ENCODE assay signal across 10 cellular contexts in the genomic region with DNA sequence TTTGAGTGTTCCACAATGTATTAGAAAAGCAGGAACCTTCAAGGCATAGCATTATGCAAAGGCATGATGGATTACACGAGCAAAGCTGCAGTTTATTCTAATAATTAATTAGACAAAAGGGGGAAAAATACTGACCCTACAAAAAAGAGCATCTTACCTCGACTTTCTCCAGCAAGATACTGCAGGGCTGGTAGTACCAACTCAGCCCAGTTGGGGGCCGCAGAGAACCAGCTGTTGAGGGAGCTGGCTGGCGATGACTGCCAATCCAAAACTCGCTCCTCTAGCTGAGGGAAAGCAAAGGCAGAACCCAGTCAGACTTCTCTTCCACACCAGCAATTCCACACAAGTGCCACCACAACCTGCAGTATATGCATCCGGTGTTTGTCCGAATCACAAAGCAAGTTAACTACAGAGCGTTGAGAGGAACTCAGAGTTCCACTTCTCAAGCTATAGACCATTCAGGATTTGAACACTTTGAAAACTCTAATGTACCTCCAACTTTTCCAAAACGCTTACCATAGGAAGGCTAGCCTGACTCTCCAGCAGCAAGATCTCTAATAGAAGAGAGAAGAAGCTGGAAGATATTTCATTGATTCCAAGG. TPM values are rescaled to one million over a fixed set of nuclear protein-coding genes. Genes with fewer than 3 reads are reported as not detected.
DNase-seq lines count a peak whose midpoint lies in the region; ATAC-seq, FAIRE-seq and TF ChIP-seq lines count a peak whose summit lies in the region.
"Had no signal": no experiment of that assay in that cellular context is flagged by ENCODE, and none has a peak within 500 bp of the region (broad histone marks: within the 10 kb centered on the region; RNA-seq: fewer than 3 reads in every experiment).

No MANE protein-coding gene starts in this region.

- POLR2A ChIA-PET in naive thymus-derived CD4-positive, alpha-beta T cell (lab: Charles Lee): interaction anchor here (1.0 to 2.8 kb wide), 6 partner anchors 11 to 79 kb away, joined by 3 to 13 read pairs (median 6); a partner anchor contains a TSS

- no peaks in the 10 kb centered on the region for H3K27me3 Mint-ChIP-seq in T-helper 17 cell
- no peaks in the 10 kb centered on the region for H3K27me3 Mint-ChIP-seq in naive thymus-derived CD4-positive, alpha-beta T cell

- WGBS in aorta, 2 donors: 66 to 71% methylated on average over 9 of the region's 9 CpGs

- ATAC-seq in HG03280 (IDR thresholded peaks at IDR 0.05; ENCODE audit: unreplicated experiment) (peak; percentile 66), T-helper 17 cell (peak; percentile 73), aorta (ENCODE audit: low FRiP score) (no peak)
- ATAC-seq in naive thymus-derived CD4-positive, alpha-beta T cell: peak; percentile 71

- no peak overlapping the region for H3K27ac Mint-ChIP-seq in T-helper 17 cell
- H3K27ac Mint-ChIP-seq in naive thymus-derived CD4-positive, alpha-beta T cell: peak overlapping the region in 2 of 9 donors; percentile 56 to 63

- H3K4me1 ChIP-seq in breast epithelium (no peaks in the 10 kb centered on the region), aorta (ENCODE audit: control insufficient read depth in 1 of 2, insufficient read depth in 2 of 2, low read length in 2 of 2) (no peaks in the 10 kb centered on the region)
- H3K4me1 ChIP-seq in naive thymus-derived CD4-positive, alpha-beta T cell (ENCODE audit: control insufficient read depth in 2 of 2, insufficient read depth in 2 of 2, low read length in 2 of 2): no peaks in the 10 kb centered on the region

- no peaks in the 10 kb centered on the region for H3K27me3 ChIP-seq in breast epithelium
- H3K27me3 ChIP-seq in naive thymus-derived CD4-positive, alpha-beta T cell (ENCODE audit: control insufficient read depth in 2 of 2, insufficient read depth in 2 of 2, low read length in 2 of 2): no peaks in the 10 kb centered on the region
- H3K27me3 ChIP-seq in aorta (ENCODE audit: control insufficient read depth in 1 of 2, insufficient read depth in 2 of 2, low read length in 1 of 2): no peaks in the 10 kb centered on the region

- H3K4me3 ChIP-seq in breast epithelium: no peak overlapping the region
- no peak overlapping the region for H3K4me3 ChIP-seq in naive thymus-derived CD4-positive, alpha-beta T cell (ENCODE audit: low read length)
- H3K4me3 ChIP-seq in aorta (ENCODE audit: low read length in 2 of 2): no peak overlapping the region
- H3K4me3 ChIP-seq: thoracic aorta had no signal

- H3K36me3 ChIP-seq in breast epithelium: peaks cover 33% of the 10 kb centered on the region
- H3K36me3 ChIP-seq in naive thymus-derived CD4-positive, alpha-beta T cell (ENCODE audit: control insufficient read depth in 2 of 3, insufficient read depth in 3 of 3, low read length in 3 of 3): peaks cover 28 to 98% (median 29%) of the 10 kb centered on the region in 3 experiments
- peaks cover 20 to 28% of the 10 kb centered on the region in 2 donors for H3K36me3 ChIP-seq in aorta (ENCODE audit: control insufficient read depth in 1 of 2, insufficient read depth in 2 of 2, low read length in 1 of 2)

- DNase-seq in activated gamma-delta T cell treated with Interleukin-2 at 50 U/mL for 16 hours: peak; percentile 40
- no peak for DNase-seq in activated gamma-delta T cell (lab: John Stamatoyannopoulos, UW)
- DNase-seq in T-helper 17 cell: peak in 1 of 3 donors; percentile 45
- no peak for DNase-seq in breast epithelium (ENCODE audit: low spot score in 2 of 2)
- peak; percentile 24 to 54 (median 44) for DNase-seq in naive thymus-derived CD4-positive, alpha-beta T cell
- DNase-seq in aorta: no peak
- DNase-seq in RCC 7860 (ENCODE audit: low spot score): no peak

- H3K9me3 ChIP-seq in T-helper 17 cell (ENCODE audit: control insufficient read depth, low read length, poor library complexity, severe bottlenecking): no peaks in the 10 kb centered on the region
- H3K9me3 ChIP-seq in breast epithelium: no peaks in the 10 kb centered on the region
- no peaks in the 10 kb centered on the region for H3K9me3 ChIP-seq in naive thymus-derived CD4-positive, alpha-beta T cell (ENCODE audit: control insufficient read depth in 2 of 3, low read length in 3 of 3)
- H3K9me3 ChIP-seq in aorta (ENCODE audit: control insufficient read depth, low read length): no peaks in the 10 kb centered on the region
- H3K9me3 ChIP-seq: thoracic aorta had no signal

- no peak for FAIRE-seq in RCC 7860 (lab: Jason Lieb, UNC)
- FAIRE-seq: endometrium had no signal

- peaks cover 17% of the 10 kb centered on the region for H3K4me1 Mint-ChIP-seq in T-helper 17 cell
- H3K4me1 Mint-ChIP-seq in naive thymus-derived CD4-positive, alpha-beta T cell: peaks cover 0 to 20% (median 4%) of the 10 kb centered on the region in 7 donors

- H3K27ac ChIP-seq in breast epithelium (no peak overlapping the region), aorta (ENCODE audit: low read depth in 1 of 2, low read length in 2 of 2) (no peak overlapping the region)
- H3K27ac ChIP-seq in naive thymus-derived CD4-positive, alpha-beta T cell (ENCODE audit: low read depth, low read length): no peak overlapping the region
- H3K27ac ChIP-seq: thoracic aorta had no signal

- no peaks in the 10 kb centered on the region for H3K9me3 Mint-ChIP-seq in naive thymus-derived CD4-positive, alpha-beta T cell

- intact Hi-C loops in breast epithelium (cut with DNase I; ENCODE audit: low total_unique reads) (no loop called here), aorta (cut with DNase I) (no loop called here)
- intact Hi-C loops in naive thymus-derived CD4-positive, alpha-beta T cell (cut with micrococcal nuclease): loop anchor here (1.0 to 2.0 kb wide), 4 partner anchors 13 to 251 kb away; a partner anchor contains a TSS

- H3K4me3 Mint-ChIP-seq in T-helper 17 cell: no peak overlapping the region
- no peak overlapping the region for H3K4me3 Mint-ChIP-seq in naive thymus-derived CD4-positive, alpha-beta T cell

- peaks cover 25% of the 10 kb centered on the region for H3K36me3 Mint-ChIP-seq in T-helper 17 cell (ENCODE audit: low read depth)
- peaks cover 41 to 89% (median 52%) of the 10 kb centered on the region in 5 donors for H3K36me3 Mint-ChIP-seq in naive thymus-derived CD4-positive, alpha-beta T cell

- peak in 2 of 3 donors; percentile 28 to 30 for TF ChIP-seq CTCF in breast epithelium (IDR thresholded peaks at IDR 0.05)

- no peak for TF ChIP-seq POLR2A in breast epithelium (IDR thresholded peaks at IDR 0.05)

- CTCF ChIA-PET in naive thymus-derived CD4-positive, alpha-beta T cell (lab: Charles Lee): interaction anchor here (0.6 to 2.0 kb wide), 15 partner anchors 9 to 251 kb away, joined by 3 to 14 read pairs (median 3); no protein-coding TSS in a partner anchor

RNA-seq across cellular contexts. Expression of a gene that starts 13.7 kb away (rescaled TPM):
- 10 to 100 TPM; 53.6 to 61.1 TPM for total RNA-seq in T-helper 17 cell
- total RNA-seq in breast epithelium: 10 to 100 TPM; 30.2 to 45.2 (median 44.2) TPM
- 10 to 100 TPM; 40.4 to 81.3 (median 56.2) TPM for total RNA-seq in naive thymus-derived CD4-positive, alpha-beta T cell
- polyA plus RNA-seq in naive thymus-derived CD4-positive, alpha-beta T cell: 10 to 100 TPM; 24.4 to 42.3 TPM
- 10 to 100 TPM; 19.2 to 30.9 TPM for total RNA-seq in aorta
- 10 to 100 TPM; 11.4 to 17.9 TPM for polyA plus RNA-seq in aorta

Comparison
In these comparisons a context has a peak if more than half of its experiments do, and no peak if none do; other contexts are left out.
1. DNase-seq: peak in activated gamma-delta T cell treated with Interleukin-2 at 50 U/mL for 16 hours (single experiment) and naive thymus-derived CD4-positive, alpha-beta T cell (9 of 9); none in activated gamma-delta T cell (single experiment), breast epithelium (0 of 2), aorta (0 of 2) and RCC 7860 (single experiment).
2. intact Hi-C loops: an anchor here in naive thymus-derived CD4-positive, alpha-beta T cell (1.0 to 2.0 kb wide); none called in breast epithelium and aorta.